ENCODE assay signal across 20 cellular contexts in the genomic region with DNA sequence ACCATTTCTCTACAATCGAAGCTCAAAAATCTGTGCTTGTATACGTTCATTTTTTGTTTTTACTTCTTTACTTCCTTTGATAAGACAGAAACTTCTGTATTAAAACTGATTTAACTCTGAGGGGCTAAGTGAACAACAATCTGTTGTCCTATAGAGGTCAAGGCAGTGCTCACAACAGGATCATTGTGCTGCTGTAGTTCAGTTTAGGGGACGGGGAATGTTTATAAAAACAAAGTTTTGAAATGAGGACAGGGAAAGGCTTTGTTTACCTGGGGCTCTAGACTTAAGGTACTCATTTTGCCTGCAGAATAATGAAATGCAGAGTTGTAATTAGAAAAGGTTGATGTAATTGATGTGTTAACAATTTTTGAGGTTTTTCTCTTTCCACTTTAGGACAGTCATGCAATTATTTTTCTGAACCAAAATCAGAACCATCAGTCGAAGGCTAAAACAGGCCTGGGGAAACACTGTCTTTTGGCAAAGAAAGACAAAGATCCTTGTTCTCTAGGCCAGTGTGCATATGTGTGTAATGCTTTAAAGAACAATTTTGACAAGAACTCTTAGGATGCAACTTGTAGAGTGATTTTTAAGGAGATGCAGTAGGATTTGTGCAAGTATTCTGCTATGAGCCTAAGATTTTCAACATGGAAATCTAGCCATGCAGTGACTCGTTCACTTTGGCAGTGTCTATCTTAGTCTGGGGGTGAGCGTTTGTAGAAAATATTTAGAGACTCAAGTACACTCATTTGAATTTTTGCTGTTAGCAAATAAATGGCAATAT.
DNase-seq lines count a peak whose midpoint lies in the region; ATAC-seq, FAIRE-seq and TF ChIP-seq lines count a peak whose summit lies in the region.
"Had no signal": no experiment of that assay in that cellular context is flagged by ENCODE, and none has a peak within 500 bp of the region (broad histone marks: within the 10 kb centered on the region; RNA-seq: fewer than 3 reads in every experiment).

No MANE protein-coding gene starts in this region.

- FAIRE-seq in pancreas (lab: Jason Lieb, UNC) = no peak
- FAIRE-seq in GM19239 (lab: Jason Lieb, UNC) = no peak

- H3K9me3 ChIP-seq in CD8-positive, alpha-beta T cell (ENCODE audit: low read length) = no peaks in the 10 kb centered on the region
- H3K9me3 ChIP-seq in endodermal cell (ENCODE audit: control insufficient read depth, low read length) (no peaks in the 10 kb centered on the region), pancreas (no peaks in the 10 kb centered on the region), WERI-Rb-1 (ENCODE audit: severe bottlenecking) (no peaks in the 10 kb centered on the region)
- H3K9me3 ChIP-seq: HAP-1, SJCRH30, upper lobe of right lung had no signal

- H3K4me3 Mint-ChIP-seq in CD8-positive, alpha-beta T cell = no peak overlapping the region
- H3K4me3 Mint-ChIP-seq in endodermal cell = no peak overlapping the region
- H3K4me3 Mint-ChIP-seq: activated CD4-positive, alpha-beta T cell treated with anti-CD3 and anti-CD28 coated beads for 36 hours; stimulated activated memory B cell treated with anti-CD40 and anti-IgM and Interleukin-4, amounts not matched to agents 10 μg/mL and 1 μg/mL and 100 μg/mL, for 72 hours had no signal

- H3K4me3 ChIP-seq in CD8-positive, alpha-beta T cell (ENCODE audit: low read depth, low read length) = no peak overlapping the region
- H3K4me3 ChIP-seq in endodermal cell (ENCODE audit: low read length) (no peak overlapping the region), pancreas (no peak overlapping the region), WERI-Rb-1 (ENCODE audit: low read depth, low read length) (no peak overlapping the region)
- H3K4me3 ChIP-seq: HAP-1, SJCRH30, upper lobe of right lung had no signal

- POLR2A ChIA-PET in CD8-positive, alpha-beta T cell (lab: Charles Lee) = no interaction called here

- CTCF ChIA-PET in CD8-positive, alpha-beta T cell (lab: Charles Lee) = interaction anchor here (1.0 to 3.0 kb wide), 2 partner anchors 25 to 63 kb away, joined by 3 to 7 read pairs; no protein-coding TSS in a partner anchor

- H3K4me1 Mint-ChIP-seq in CD8-positive, alpha-beta T cell (ENCODE audit: low read depth) = peaks cover 26% of the 10 kb centered on the region
- H3K4me1 Mint-ChIP-seq in endodermal cell = peaks cover 49% of the 10 kb centered on the region

- no peak for TF ChIP-seq CTCF in CD8-positive, alpha-beta T cell (IDR thresholded peaks at IDR 0.05)
- no peak for TF ChIP-seq CTCF in endodermal cell (conservative IDR thresholded peaks at IDR 0.05)
- TF ChIP-seq CTCF in pancreas (IDR thresholded peaks at IDR 0.05) = no peak
- TF ChIP-seq CTCF in WERI-Rb-1 (IDR thresholded peaks at IDR 0.05; ENCODE audit: low read depth, low read length) = no peak

- no peak overlapping the region for H3K9ac ChIP-seq in endodermal cell (ENCODE audit: extremely low read depth, low read length, poor library complexity, severe bottlenecking)

- no peak for ATAC-seq in CD8-positive, alpha-beta T cell
- peak in 3 of 4 donors; percentile 9 to 13 (median 11) for ATAC-seq in pancreas
- ATAC-seq in HG03025 (IDR thresholded peaks at IDR 0.05; ENCODE audit: low FRiP score, unreplicated experiment) = no peak
- ATAC-seq: activated CD4-positive, alpha-beta T cell treated with anti-CD3 and anti-CD28 coated beads for 36 hours; stimulated activated memory B cell treated with anti-CD40 and anti-IgM and Interleukin-4, amounts not matched to agents 10 μg/mL and 1 μg/mL and 100 μg/mL, for 72 hours had no signal

- peaks cover 3% of the 10 kb centered on the region for H3K36me3 Mint-ChIP-seq in CD8-positive, alpha-beta T cell
- peaks cover 22% of the 10 kb centered on the region for H3K36me3 Mint-ChIP-seq in endodermal cell (ENCODE audit: low read depth)

- no peaks in the 10 kb centered on the region for H3K36me3 ChIP-seq in CD8-positive, alpha-beta T cell (ENCODE audit: insufficient read depth, low read length)
- H3K36me3 ChIP-seq in endodermal cell (ENCODE audit: control insufficient read depth, insufficient read depth, low read length) (peaks cover 3% of the 10 kb centered on the region), pancreas (no peaks in the 10 kb centered on the region), WERI-Rb-1 (no peaks in the 10 kb centered on the region)
- H3K36me3 ChIP-seq: HAP-1, SJCRH30, upper lobe of right lung had no signal

- 80 to 91% methylated on average over 4 to 6 of the region's 6 CpGs for WGBS in endodermal cell (ENCODE audit: insufficient coverage in 1 of 2, insufficient read length in 1 of 2), 2 experiments
- 71 to 75% methylated on average over 6 of the region's 6 CpGs for WGBS in pancreas, 2 donors

- H3K27ac ChIP-seq in CD8-positive, alpha-beta T cell (ENCODE audit: low read depth, low read length) = no peak overlapping the region
- H3K27ac ChIP-seq in endodermal cell (ENCODE audit: low read depth, low read length) (no peak overlapping the region), pancreas (no peak overlapping the region), WERI-Rb-1 (no peak overlapping the region)
- H3K27ac ChIP-seq: SJCRH30, upper lobe of right lung had no signal

- no peaks in the 10 kb centered on the region for H3K9me3 Mint-ChIP-seq in CD8-positive, alpha-beta T cell
- H3K9me3 Mint-ChIP-seq in endodermal cell = peaks cover 3% of the 10 kb centered on the region

- no peaks in the 10 kb centered on the region for H3K27me3 ChIP-seq in CD8-positive, alpha-beta T cell (ENCODE audit: insufficient read depth, low read length)
- H3K27me3 ChIP-seq in endodermal cell (ENCODE audit: control insufficient read depth, insufficient read depth, low read length, poor library complexity, severe bottlenecking) = no peaks in the 10 kb centered on the region
- no peaks in the 10 kb centered on the region for H3K27me3 ChIP-seq in pancreas
- no peaks in the 10 kb centered on the region for H3K27me3 ChIP-seq in WERI-Rb-1 (ENCODE audit: insufficient read depth, low read depth, severe bottlenecking)
- H3K27me3 ChIP-seq: SJCRH30, upper lobe of right lung had no signal

- peaks cover 10% of the 10 kb centered on the region for H3K4me1 ChIP-seq in CD8-positive, alpha-beta T cell (ENCODE audit: insufficient read depth, low read length)
- peaks cover 24% of the 10 kb centered on the region for H3K4me1 ChIP-seq in endodermal cell (ENCODE audit: control insufficient read depth, insufficient read depth, low read length)
- H3K4me1 ChIP-seq in pancreas = peaks cover 12 to 27% (median 24%) of the 10 kb centered on the region in 3 donors

- no peak for DNase-seq in CD8-positive, alpha-beta T cell
- DNase-seq in LHCN-M2 (ENCODE audit: low read depth) = peak; percentile 31
- peak; percentile 6 for DNase-seq in endodermal cell
- DNase-seq in pancreas = no peak
- DNase-seq in GM19239 (ENCODE audit: insufficient read length, low spot score) = no peak
- no peak for DNase-seq in WERI-Rb-1
- no peak for DNase-seq in NCI-H526 treated with DMSO at 0.1 percent for 48 hours (lab: John Stamatoyannopoulos, UW)
- DNase-seq: activated CD4-positive, alpha-beta T cell treated with anti-CD3 and anti-CD28 coated beads for 36 hours; activated effector memory CD4-positive, alpha-beta T cell treated with Interleukin-2 at 50 U/mL for 16 hours; cerebellar nuclear complex; effector memory CD4-positive, alpha-beta T cell; kidney glomerular epithelial cell; NCI-H1092 treated with DMSO at 0.1 percent for 48 hours; NCI-H69; SJCRH30; T-helper 9 cell; upper lobe of right lung had no signal

- peak overlapping the region; percentile 18 for H3K27ac Mint-ChIP-seq in CD8-positive, alpha-beta T cell
- H3K27ac Mint-ChIP-seq in endodermal cell = peak overlapping the region; percentile 24
- H3K27ac Mint-ChIP-seq: activated CD4-positive, alpha-beta T cell treated with anti-CD3 and anti-CD28 coated beads for 36 hours; stimulated activated memory B cell treated with anti-CD40 and anti-IgM and Interleukin-4, amounts not matched to agents 10 μg/mL and 1 μg/mL and 100 μg/mL, for 72 hours had no signal

- no peaks in the 10 kb centered on the region for H3K27me3 Mint-ChIP-seq in CD8-positive, alpha-beta T cell (ENCODE audit: low read depth)
- H3K27me3 Mint-ChIP-seq in endodermal cell (ENCODE audit: insufficient read depth) = no peaks in the 10 kb centered on the region
- H3K27me3 Mint-ChIP-seq: activated CD4-positive, alpha-beta T cell treated with anti-CD3 and anti-CD28 coated beads for 36 hours; stimulated activated memory B cell treated with anti-CD40 and anti-IgM and Interleukin-4, amounts not matched to agents 10 μg/mL and 1 μg/mL and 100 μg/mL, for 72 hours had no signal

- intact Hi-C loops in CD8-positive, alpha-beta T cell (cut with DNase I, micrococcal nuclease) = no loop called here
- intact Hi-C loops in pancreas (cut with DNase I) = no loop called here

Comparison
In these comparisons a context has a peak if more than half of its experiments do, and no peak if none do; other contexts are left out.
1. ATAC-seq: peak in pancreas (3 of 4); none in CD8-positive, alpha-beta T cell (single experiment) and HG03025 (single experiment).
2. DNase-seq: peak in LHCN-M2 (single experiment) and endodermal cell (single experiment); none in CD8-positive, alpha-beta T cell (0 of 7), pancreas (0 of 6), GM19239 (single experiment), WERI-Rb-1 (single experiment) and NCI-H526 treated with DMSO at 0.1 percent for 48 hours (single experiment).